ENCODE assay signal across 37 cellular contexts in genomic region chr19:54608205-54608604, GRCh38. TPM values are rescaled to one million over a fixed set of nuclear protein-coding genes. Genes with fewer than 3 reads are reported as not detected.
"Had no signal": no experiment of that assay in that cellular context is flagged by ENCODE, and none has a peak within 500 bp of the region (broad histone marks: within the 10 kb centered on the region; RNA-seq: fewer than 3 reads in every experiment).

No MANE protein-coding gene starts in this region.

- DNase-seq: activated CD4-positive, alpha-beta memory T cell treated with anti-CD3 and anti-CD28 coated beads for 36 hours; activated CD4-positive, alpha-beta T cell treated with anti-CD3 and anti-CD28 coated beads for 1 hour; activated CD4-positive, alpha-beta T cell treated with anti-CD3 and anti-CD28 coated beads, Interleukin-2, amount 10 ng/mL, durations not matched to agents 24 days and 14 days; activated CD8-positive, alpha-beta memory T cell treated with anti-CD3 and anti-CD28 coated beads, Interleukin-2, amount 10 ng/mL, durations not matched to agents 7 days and 5 days; activated CD8-positive, alpha-beta memory T cell treated with anti-CD3 and anti-CD28 coated beads, Interleukin-2, amount 50 U/mL, for 4 hours; activated CD8-positive, alpha-beta T cell treated with anti-CD3 and anti-CD28 coated beads, Interleukin-2, amount 10 ng/mL, durations not matched to agents 7 days and 5 days; activated effector memory CD4-positive, alpha-beta T cell treated with anti-CD3 and anti-CD28 coated beads, Interleukin-2, amount 50 U/mL, for 16 hours; activated naive CD4-positive, alpha-beta T cell treated with anti-CD3 and anti-CD28 coated beads for 36 hours; activated naive CD8-positive, alpha-beta T cell treated with anti-CD3 and anti-CD28 coated beads for 36 hours; activated naive CD8-positive, alpha-beta T cell treated with anti-CD3 and anti-CD28 coated beads, Interleukin-2, amount 50 U/mL, for 24 hours; activated T-cell treated with anti-CD3 and anti-CD28 coated beads, Interleukin-2, amount 50 U/mL, for 1 hour; activated T-cell treated with anti-CD3 and anti-CD28 coated beads, Interleukin-2, amount 50 U/mL, for 48 hours; amygdala; aorta; caudate nucleus; cortex of kidney; effector CD8-positive, alpha-beta T cell; esophagus squamous epithelium; foreskin melanocyte; T-helper 2 cell had no signal

- H3K27ac Mint-ChIP-seq: activated CD4-positive, alpha-beta memory T cell treated with anti-CD3 and anti-CD28 coated beads for 36 hours; activated CD4-positive, alpha-beta T cell treated with anti-CD3 and anti-CD28 coated beads, Interleukin-2, amount 10 ng/mL, durations not matched to agents 24 days and 14 days; activated CD8-positive, alpha-beta memory T cell treated with anti-CD3 and anti-CD28 coated beads, Interleukin-2, amount 10 ng/mL, durations not matched to agents 7 days and 5 days; activated CD8-positive, alpha-beta T cell treated with anti-CD3 and anti-CD28 coated beads, Interleukin-2, amount 10 ng/mL, durations not matched to agents 7 days and 5 days; activated naive CD4-positive, alpha-beta T cell treated with anti-CD3 and anti-CD28 coated beads for 36 hours; activated naive CD4-positive, alpha-beta T cell treated with anti-CD3 and anti-CD28 coated beads, Interleukin-2, amount 50 U/mL, for 24 hours; activated naive CD8-positive, alpha-beta T cell treated with anti-CD3 and anti-CD28 coated beads for 36 hours; activated naive CD8-positive, alpha-beta T cell treated with anti-CD3 and anti-CD28 coated beads, Interleukin-2, amount 50 U/mL, for 24 hours; activated T-helper 1 cell treated with anti-CD3 and anti-CD28 coated beads, Interleukin-12 subunit alpha, Interleukin-12 subunit beta, Interleukin-2, Interleukin-4 antibody, amounts not matched to agents 30 ng/mL and 10 ng/mL and 1 ng/mL, durations not matched to agents 14 hours and 24 hours and 36 hours; activated T-helper 2 cell treated with anti-CD3 and anti-CD28 coated beads, Interferon-gamma antibody, Interleukin-2, Interleukin-4, amounts not matched to agents 10 μg/mL and 5 μg/mL and 100 μg/mL, durations not matched to agents 14 hours and 24 hours and 36 hours had no signal

- H3K9me3 ChIP-seq: adrenal gland, body of pancreas had no signal

- ATAC-seq: activated CD8-positive, alpha-beta memory T cell treated with anti-CD3 and anti-CD28 coated beads, Interleukin-2, amount 10 ng/mL, durations not matched to agents 7 days and 5 days; activated CD8-positive, alpha-beta T cell treated with anti-CD3 and anti-CD28 coated beads, Interleukin-2, amount 10 ng/mL, durations not matched to agents 7 days and 5 days; activated naive CD8-positive, alpha-beta T cell treated with anti-CD3 and anti-CD28 coated beads, Interleukin-2, amount 50 U/mL, for 24 hours; body of pancreas; gastroesophageal sphincter had no signal

- H3K4me3 Mint-ChIP-seq: activated CD4-positive, alpha-beta memory T cell treated with anti-CD3 and anti-CD28 coated beads for 36 hours; activated CD4-positive, alpha-beta T cell treated with anti-CD3 and anti-CD28 coated beads, Interleukin-2, amount 10 ng/mL, durations not matched to agents 24 days and 14 days; activated CD8-positive, alpha-beta memory T cell treated with anti-CD3 and anti-CD28 coated beads, Interleukin-2, amount 10 ng/mL, durations not matched to agents 7 days and 5 days; activated CD8-positive, alpha-beta T cell treated with anti-CD3 and anti-CD28 coated beads, Interleukin-2, amount 10 ng/mL, durations not matched to agents 7 days and 5 days; activated naive CD4-positive, alpha-beta T cell treated with anti-CD3 and anti-CD28 coated beads for 36 hours; activated naive CD4-positive, alpha-beta T cell treated with anti-CD3 and anti-CD28 coated beads, Interleukin-2, amount 50 U/mL, for 24 hours; activated naive CD8-positive, alpha-beta T cell treated with anti-CD3 and anti-CD28 coated beads for 36 hours; activated naive CD8-positive, alpha-beta T cell treated with anti-CD3 and anti-CD28 coated beads, Interleukin-2, amount 50 U/mL, for 24 hours; activated T-helper 1 cell treated with anti-CD3 and anti-CD28 coated beads, Interleukin-12 subunit alpha, Interleukin-12 subunit beta, Interleukin-2, Interleukin-4 antibody, amounts not matched to agents 30 ng/mL and 10 ng/mL and 1 ng/mL, durations not matched to agents 14 hours and 24 hours and 36 hours had no signal

- H3K27me3 ChIP-seq: body of pancreas had no signal

- H3K4me3 ChIP-seq: adrenal gland, body of pancreas, esophagus squamous epithelium, gastroesophageal sphincter had no signal

- H3K4me1 ChIP-seq: adrenal gland, body of pancreas, esophagus squamous epithelium, gastroesophageal sphincter had no signal

- H3K4me1 Mint-ChIP-seq: activated CD4-positive, alpha-beta T cell treated with anti-CD3 and anti-CD28 coated beads, Interleukin-2, amount 10 ng/mL, durations not matched to agents 24 days and 14 days; activated CD8-positive, alpha-beta memory T cell treated with anti-CD3 and anti-CD28 coated beads, Interleukin-2, amount 10 ng/mL, durations not matched to agents 7 days and 5 days; activated naive CD4-positive, alpha-beta T cell treated with anti-CD3 and anti-CD28 coated beads, Interleukin-2, amount 50 U/mL, for 24 hours; activated naive CD8-positive, alpha-beta T cell treated with anti-CD3 and anti-CD28 coated beads for 36 hours had no signal

- H3K27ac ChIP-seq: adrenal gland, body of pancreas, epithelial cell of prostate, esophagus squamous epithelium, gastroesophageal sphincter had no signal

- H3K9me3 Mint-ChIP-seq: activated CD4-positive, alpha-beta T cell treated with anti-CD3 and anti-CD28 coated beads, Interleukin-2, amount 10 ng/mL, durations not matched to agents 24 days and 14 days; activated naive CD4-positive, alpha-beta T cell treated with anti-CD3 and anti-CD28 coated beads for 36 hours; activated T-helper 1 cell treated with anti-CD3 and anti-CD28 coated beads, Interleukin-12 subunit alpha, Interleukin-12 subunit beta, Interleukin-2, Interleukin-4 antibody, amounts not matched to agents 30 ng/mL and 10 ng/mL and 1 ng/mL, durations not matched to agents 14 hours and 24 hours and 36 hours had no signal

- H3K27me3 Mint-ChIP-seq: activated CD4-positive, alpha-beta T cell treated with anti-CD3 and anti-CD28 coated beads, Interleukin-2, amount 10 ng/mL, durations not matched to agents 24 days and 14 days had no signal

- FAIRE-seq: colon, endometrium, endothelial cell of umbilical vein had no signal

- H3K36me3 ChIP-seq: adrenal gland, esophagus squamous epithelium, gastroesophageal sphincter had no signal

- H3K36me3 Mint-ChIP-seq: activated CD4-positive, alpha-beta memory T cell treated with anti-CD3 and anti-CD28 coated beads for 36 hours; activated CD8-positive, alpha-beta memory T cell treated with anti-CD3 and anti-CD28 coated beads, Interleukin-2, amount 10 ng/mL, durations not matched to agents 7 days and 5 days; activated naive CD4-positive, alpha-beta T cell treated with anti-CD3 and anti-CD28 coated beads, Interleukin-2, amount 50 U/mL, for 24 hours; activated naive CD8-positive, alpha-beta T cell treated with anti-CD3 and anti-CD28 coated beads for 36 hours had no signal

RNA-seq across cellular contexts. Expression of gene LILRA1, which starts 14.8 kb away (rescaled TPM):
- total RNA-seq: activated CD4-positive, alpha-beta memory T cell treated with anti-CD3 and anti-CD28 coated beads for 36 hours; activated CD4-positive, alpha-beta T cell treated with anti-CD3 and anti-CD28 coated beads, Interleukin-2, amount 10 ng/mL, durations not matched to agents 24 days and 14 days; activated CD8-positive, alpha-beta memory T cell treated with anti-CD3 and anti-CD28 coated beads for 36 hours; activated CD8-positive, alpha-beta memory T cell treated with anti-CD3 and anti-CD28 coated beads, Interleukin-2, amount 10 ng/mL, durations not matched to agents 7 days and 5 days; activated CD8-positive, alpha-beta T cell treated with anti-CD3 and anti-CD28 coated beads, Interleukin-2, amount 10 ng/mL, durations not matched to agents 7 days and 5 days; activated naive CD4-positive, alpha-beta T cell treated with anti-CD3 and anti-CD28 coated beads for 36 hours; activated naive CD8-positive, alpha-beta T cell treated with anti-CD3 and anti-CD28 coated beads for 36 hours; activated T-helper 1 cell treated with anti-CD3 and anti-CD28 coated beads, Interleukin-12 subunit alpha, Interleukin-12 subunit beta, Interleukin-2, Interleukin-4 antibody, amounts not matched to agents 30 ng/mL and 10 ng/mL and 1 ng/mL, durations not matched to agents 14 hours and 24 hours and 36 hours; activated T-helper 2 cell treated with anti-CD3 and anti-CD28 coated beads, Interferon-gamma antibody, Interleukin-2, Interleukin-4, amounts not matched to agents 10 μg/mL and 5 μg/mL and 100 μg/mL, durations not matched to agents 14 hours and 24 hours and 36 hours; chondrocyte; dermis microvascular lymphatic vessel endothelial cell; endothelial cell of umbilical vein; fibroblast of lung; fibroblast of villous mesenchyme; glomerular endothelial cell; T-helper 1 cell treated with Interleukin-12 subunit alpha and Interleukin-12 subunit beta and Interleukin-4 antibody, amounts not matched to agents 30 ng/mL and 1 ng/mL, for 36 hours had no signal
- polyA plus RNA-seq: endothelial cell of umbilical vein, fibroblast of lung had no signal

RNA-seq across cellular contexts. Expression of gene LILRB1, which starts 22.1 kb away (rescaled TPM):
- total RNA-seq: activated CD4-positive, alpha-beta memory T cell treated with anti-CD3 and anti-CD28 coated beads for 36 hours; activated T-helper 1 cell treated with anti-CD3 and anti-CD28 coated beads, Interleukin-12 subunit alpha, Interleukin-12 subunit beta, Interleukin-2, Interleukin-4 antibody, amounts not matched to agents 30 ng/mL and 10 ng/mL and 1 ng/mL, durations not matched to agents 14 hours and 24 hours and 36 hours; activated T-helper 2 cell treated with anti-CD3 and anti-CD28 coated beads, Interferon-gamma antibody, Interleukin-2, Interleukin-4, amounts not matched to agents 10 μg/mL and 5 μg/mL and 100 μg/mL, durations not matched to agents 14 hours and 24 hours and 36 hours; chondrocyte; dermis microvascular lymphatic vessel endothelial cell; endothelial cell of umbilical vein; fibroblast of lung; fibroblast of villous mesenchyme; T-helper 1 cell treated with Interleukin-12 subunit alpha and Interleukin-12 subunit beta and Interleukin-4 antibody, amounts not matched to agents 30 ng/mL and 1 ng/mL, for 36 hours had no signal
- polyA plus RNA-seq: endothelial cell of umbilical vein, fibroblast of lung had no signal

RNA-seq across cellular contexts. Expression of gene LILRA2, which starts 34.6 kb away (rescaled TPM):
- total RNA-seq: activated CD4-positive, alpha-beta memory T cell treated with anti-CD3 and anti-CD28 coated beads for 36 hours; activated CD4-positive, alpha-beta T cell treated with anti-CD3 and anti-CD28 coated beads, Interleukin-2, amount 10 ng/mL, durations not matched to agents 24 days and 14 days; activated CD8-positive, alpha-beta memory T cell treated with anti-CD3 and anti-CD28 coated beads for 36 hours; activated CD8-positive, alpha-beta T cell treated with anti-CD3 and anti-CD28 coated beads, Interleukin-2, amount 10 ng/mL, durations not matched to agents 7 days and 5 days; activated naive CD4-positive, alpha-beta T cell treated with anti-CD3 and anti-CD28 coated beads for 36 hours; activated naive CD8-positive, alpha-beta T cell treated with anti-CD3 and anti-CD28 coated beads for 36 hours; activated T-helper 1 cell treated with anti-CD3 and anti-CD28 coated beads, Interleukin-12 subunit alpha, Interleukin-12 subunit beta, Interleukin-2, Interleukin-4 antibody, amounts not matched to agents 30 ng/mL and 10 ng/mL and 1 ng/mL, durations not matched to agents 14 hours and 24 hours and 36 hours; activated T-helper 2 cell treated with anti-CD3 and anti-CD28 coated beads, Interferon-gamma antibody, Interleukin-2, Interleukin-4, amounts not matched to agents 10 μg/mL and 5 μg/mL and 100 μg/mL, durations not matched to agents 14 hours and 24 hours and 36 hours; chondrocyte; dermis microvascular lymphatic vessel endothelial cell; endothelial cell of umbilical vein; fibroblast of lung; fibroblast of villous mesenchyme; glomerular endothelial cell had no signal
- polyA plus RNA-seq: endothelial cell of umbilical vein, fibroblast of lung had no signal

RNA-seq across cellular contexts. Expression of gene LILRB4, which starts 54.6 kb away (rescaled TPM):
- total RNA-seq: activated CD4-positive, alpha-beta memory T cell treated with anti-CD3 and anti-CD28 coated beads for 36 hours; activated CD4-positive, alpha-beta T cell treated with anti-CD3 and anti-CD28 coated beads, Interleukin-2, amount 10 ng/mL, durations not matched to agents 24 days and 14 days; activated CD8-positive, alpha-beta memory T cell treated with anti-CD3 and anti-CD28 coated beads for 36 hours; activated CD8-positive, alpha-beta memory T cell treated with anti-CD3 and anti-CD28 coated beads, Interleukin-2, amount 10 ng/mL, durations not matched to agents 7 days and 5 days; activated CD8-positive, alpha-beta T cell treated with anti-CD3 and anti-CD28 coated beads, Interleukin-2, amount 10 ng/mL, durations not matched to agents 7 days and 5 days; activated naive CD4-positive, alpha-beta T cell treated with anti-CD3 and anti-CD28 coated beads for 36 hours; activated naive CD8-positive, alpha-beta T cell treated with anti-CD3 and anti-CD28 coated beads for 36 hours; activated T-helper 1 cell treated with anti-CD3 and anti-CD28 coated beads, Interleukin-12 subunit alpha, Interleukin-12 subunit beta, Interleukin-2, Interleukin-4 antibody, amounts not matched to agents 30 ng/mL and 10 ng/mL and 1 ng/mL, durations not matched to agents 14 hours and 24 hours and 36 hours; chondrocyte; dermis microvascular lymphatic vessel endothelial cell; endothelial cell of umbilical vein; fibroblast of lung; fibroblast of villous mesenchyme; glomerular endothelial cell; T-helper 1 cell treated with Interleukin-12 subunit alpha and Interleukin-12 subunit beta and Interleukin-4 antibody, amounts not matched to agents 30 ng/mL and 1 ng/mL, for 36 hours had no signal
- polyA plus RNA-seq: endothelial cell of umbilical vein, fibroblast of lung had no signal
